ENCODE assay signal across 18 cellular contexts in the genomic region with DNA sequence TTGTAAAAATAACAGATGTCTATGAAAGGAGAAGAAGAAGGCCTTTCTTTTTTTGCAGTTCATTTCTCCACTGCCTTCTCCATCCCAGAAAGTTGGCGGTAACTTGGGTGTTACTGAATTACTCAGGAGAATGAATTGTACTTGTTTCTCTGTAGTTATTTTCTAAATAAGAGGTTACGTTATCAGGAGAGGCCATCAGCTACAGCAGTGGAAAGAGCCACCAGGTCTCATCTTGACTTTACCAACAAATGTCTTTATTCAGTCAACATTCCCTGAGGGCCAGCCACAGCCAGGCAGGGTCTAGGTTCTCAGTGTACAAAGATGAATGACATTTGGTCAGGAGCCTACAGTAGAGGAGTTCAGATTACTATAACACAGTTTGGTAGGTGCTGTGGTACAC. TPM values are rescaled to one million over a fixed set of nuclear protein-coding genes. Genes with fewer than 3 reads are reported as not detected.
DNase-seq lines count a peak whose midpoint lies in the region; ATAC-seq and TF ChIP-seq lines count a peak whose summit lies in the region.
"Had no signal": no experiment of that assay in that cellular context is flagged by ENCODE, and none has a peak within 500 bp of the region (broad histone marks: within the 10 kb centered on the region; RNA-seq: fewer than 3 reads in every experiment).

No MANE protein-coding gene starts in this region.

- intact Hi-C loops in esophagus muscularis mucosa (cut with DNase I), result no loop called here

- CTCF ChIA-PET in RWPE1 (lab: Yijun Ruan, JAX), result no interaction called here

- H3K4me3 ChIP-seq in MM.1S (ENCODE audit: low read length) (no peak overlapping the region), esophagus muscularis mucosa (no peak overlapping the region), muscle layer of colon (ENCODE audit: low read depth in 1 of 2, low read length in 2 of 2) (no peak overlapping the region), subcutaneous abdominal adipose tissue (ENCODE audit: low read depth in 1 of 5, low read length in 5 of 5) (peak overlapping the region in 1 of 5 donors; percentile 4)
- H3K4me3 ChIP-seq: right lobe of liver had no signal

- ATAC-seq in effector memory CD8-positive, alpha-beta T cell (replicated peaks), result no peak
- ATAC-seq: HepG2; naive thymus-derived CD8-positive, alpha-beta T cell had no signal

- peaks cover 11% of the 10 kb centered on the region; the same call in 1 of the 2 replicates for H3F3A ChIP-seq in MM.1S (ENCODE audit: insufficient read depth, low read length)

- no peak for TF ChIP-seq POLR2A in esophagus muscularis mucosa (IDR thresholded peaks at IDR 0.05; ENCODE audit: low read depth)

- H3K4me1 ChIP-seq in MM.1S (ENCODE audit: low read length) (peaks cover 57% of the 10 kb centered on the region), esophagus muscularis mucosa (peaks cover 46 to 76% (median 73%) of the 10 kb centered on the region in 4 donors), muscle layer of colon (ENCODE audit: insufficient read depth, low read length) (peaks cover 28% of the 10 kb centered on the region), subcutaneous abdominal adipose tissue (ENCODE audit: control insufficient read depth in 5 of 5, insufficient read depth in 5 of 5, low read length in 5 of 5) (peaks cover 2 to 61% (median 43%) of the 10 kb centered on the region in 5 donors)

- H3K9me2 ChIP-seq in MM.1S (replicated peaks; ENCODE audit: insufficient read depth, low read length), result no peaks in the 10 kb centered on the region

- H3K27ac ChIP-seq in MM.1S (ENCODE audit: low read length) (peak overlapping the region; percentile 33; the same call in 1 of the 2 replicates), esophagus muscularis mucosa (replicated peaks in 1 of 4) (peak overlapping the region; percentile 81 to 86 (median 84)), muscle layer of colon (ENCODE audit: low read depth, low read length) (peak overlapping the region; percentile 62), subcutaneous abdominal adipose tissue (ENCODE audit: low read depth, low read length) (peak overlapping the region; percentile 75), RWPE1 (no peak overlapping the region)
- H3K27ac ChIP-seq: brain microvascular endothelial cell, VCaP had no signal

- H3K36me3 ChIP-seq in MM.1S (replicated peaks; ENCODE audit: insufficient read depth, low read length), result peaks cover 5% of the 10 kb centered on the region; the same call in 1 of the 2 replicates
- H3K36me3 ChIP-seq in esophagus muscularis mucosa, result no peaks in the 10 kb centered on the region
- H3K36me3 ChIP-seq in muscle layer of colon (ENCODE audit: insufficient read depth, low read length), result no peaks in the 10 kb centered on the region
- peaks cover 2 to 9% (median 3%) of the 10 kb centered on the region in 5 donors for H3K36me3 ChIP-seq in subcutaneous abdominal adipose tissue (ENCODE audit: control insufficient read depth in 5 of 5, insufficient read depth in 5 of 5, low read length in 5 of 5)
- H3K36me3 ChIP-seq: brain microvascular endothelial cell, right lobe of liver had no signal

- peaks cover 98% of the 10 kb centered on the region for H3K79me2 ChIP-seq in MM.1S (ENCODE audit: low read length)

- TF ChIP-seq CTCF in MM.1S (IDR thresholded peaks at IDR 0.05; ENCODE audit: low read length) (no peak), esophagus muscularis mucosa (IDR thresholded peaks at IDR 0.05) (no peak), RWPE1 (conservative IDR thresholded peaks at IDR 0.05; ENCODE audit: low read depth) (no peak)

- no peaks in the 10 kb centered on the region for H4K20me1 ChIP-seq in MM.1S (ENCODE audit: insufficient read depth, low read length)

- no peaks in the 10 kb centered on the region for H3K36me3 Mint-ChIP-seq in effector memory CD8-positive, alpha-beta T cell (ENCODE audit: insufficient read depth)

- H3K27ac Mint-ChIP-seq in effector memory CD8-positive, alpha-beta T cell, result no peak overlapping the region

- H3K9ac ChIP-seq in MM.1S (ENCODE audit: low read length) (no peak overlapping the region), muscle layer of colon (ENCODE audit: low read length) (no peak overlapping the region), subcutaneous abdominal adipose tissue (ENCODE audit: low read length in 5 of 5) (peak overlapping the region in 2 of 5 donors; percentile 0 to 3)

- 40% methylated on average over 2 of the region's 2 CpGs for WGBS in esophagus muscularis mucosa

- H3K27me3 ChIP-seq in MM.1S (replicated peaks; ENCODE audit: insufficient read depth, low read length), result no peaks in the 10 kb centered on the region
- H3K27me3 ChIP-seq in esophagus muscularis mucosa, result no peaks in the 10 kb centered on the region
- H3K27me3 ChIP-seq in muscle layer of colon (ENCODE audit: control insufficient read depth in 1 of 2, insufficient read depth in 2 of 2, low read length in 2 of 2), result no peaks in the 10 kb centered on the region
- H3K27me3 ChIP-seq in subcutaneous abdominal adipose tissue (ENCODE audit: control insufficient read depth in 5 of 5, insufficient read depth in 4 of 5, low read length in 5 of 5), result no peaks in the 10 kb centered on the region
- H3K27me3 ChIP-seq: brain microvascular endothelial cell, right lobe of liver had no signal

- H3K4me3 Mint-ChIP-seq in effector memory CD8-positive, alpha-beta T cell, result no peak overlapping the region
- H3K4me3 Mint-ChIP-seq: naive thymus-derived CD8-positive, alpha-beta T cell had no signal

- peaks cover 25 to 32% of the 10 kb centered on the region in 2 donors for H3K4me1 Mint-ChIP-seq in effector memory CD8-positive, alpha-beta T cell (ENCODE audit: low read depth in 2 of 2)

- POLR2A ChIA-PET in RWPE1 (lab: Yijun Ruan, JAX; ENCODE audit: low non-redundant PET), result no interaction called here

- H3K27me3 Mint-ChIP-seq in effector memory CD8-positive, alpha-beta T cell, result no peaks in the 10 kb centered on the region
- H3K27me3 Mint-ChIP-seq: naive thymus-derived CD8-positive, alpha-beta T cell had no signal

- H3K9me3 Mint-ChIP-seq in effector memory CD8-positive, alpha-beta T cell, result no peaks in the 10 kb centered on the region
- H3K9me3 Mint-ChIP-seq: naive thymus-derived CD8-positive, alpha-beta T cell had no signal

- TF ChIP-seq EP300 in esophagus muscularis mucosa (IDR thresholded peaks at IDR 0.05), result no peak

- DNase-seq in MM.1S (no peak), esophagus muscularis mucosa (ENCODE audit: extremely low spot score) (no peak), RWPE1 (ENCODE audit: low spot score) (no peak), iPS-NIHi7 (ENCODE audit: extremely low spot score) (no peak), NCI-H446 treated with DMSO at 0.1 percent for 48 hours (lab: John Stamatoyannopoulos, UW) (no peak)
- no peak for DNase-seq in effector memory CD8-positive, alpha-beta T cell
- DNase-seq: activated gamma-delta T cell treated with Interleukin-2 at 50 U/mL for 16 hours; effector memory CD4-positive, alpha-beta T cell; kidney; naive thymus-derived CD8-positive, alpha-beta T cell; NCI-H1092; right lobe of liver; stimulated activated naive CD4-positive, alpha-beta T cell treated with Interleukin-2 at 50 U/mL for 16 hours had no signal

- H3K4me2 ChIP-seq in MM.1S (ENCODE audit: low read depth, low read length), result peak overlapping the region; percentile 43; the same call in 1 of the 2 replicates

- no peaks in the 10 kb centered on the region for H3K9me3 ChIP-seq in MM.1S (replicated peaks; ENCODE audit: insufficient read depth, low read length)
- H3K9me3 ChIP-seq in esophagus muscularis mucosa, result no peaks in the 10 kb centered on the region
- H3K9me3 ChIP-seq in muscle layer of colon (ENCODE audit: low read length), result no peaks in the 10 kb centered on the region
- H3K9me3 ChIP-seq in subcutaneous abdominal adipose tissue (ENCODE audit: control insufficient read depth in 5 of 5, low read length in 5 of 5), result no peaks in the 10 kb centered on the region
- H3K9me3 ChIP-seq: right lobe of liver had no signal

- H2AFZ ChIP-seq in MM.1S (ENCODE audit: low read length), result no peak overlapping the region

RNA-seq across cellular contexts. Expression of gene HADH, which starts 8.1 kb away (rescaled TPM):
- total RNA-seq in esophagus muscularis mucosa, result 100 to 1,000 TPM in 3 of 4 donors, 10 to 100 TPM in 1; 60.8 to 176 (median 108) TPM
